In the genomic region with DNA sequence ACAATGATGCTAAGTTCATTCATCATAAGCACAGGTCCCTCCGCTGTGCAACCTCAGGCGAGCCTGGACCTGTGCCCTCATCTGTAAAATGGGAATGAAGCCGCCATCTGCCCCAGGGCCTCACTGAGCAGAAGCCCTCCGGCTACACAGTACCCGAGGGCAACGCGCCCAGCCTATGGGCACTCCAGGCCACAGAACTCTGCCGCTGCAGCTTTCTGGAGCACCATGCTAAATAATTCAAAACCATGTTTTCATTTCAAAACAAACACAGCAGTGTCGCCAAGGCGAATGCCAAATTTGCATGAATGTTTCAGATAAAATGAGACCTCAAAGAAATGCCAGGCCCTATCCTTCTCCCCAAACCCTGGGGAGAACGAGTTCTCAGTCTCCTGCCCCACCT, we compare ENCODE assay signal across 14 cellular contexts. TPM values are rescaled to one million over a fixed set of nuclear protein-coding genes. Genes with fewer than 3 reads are reported as not detected.
DNase-seq lines count a peak whose midpoint lies in the region; ATAC-seq and TF ChIP-seq lines count a peak whose summit lies in the region.
"Had no signal": no experiment of that assay in that cellular context is flagged by ENCODE, and none has a peak within 500 bp of the region (broad histone marks: within the 10 kb centered on the region; RNA-seq: fewer than 3 reads in every experiment).

No MANE protein-coding gene starts in this region.

- H3K4me3 ChIP-seq in muscle layer of colon (ENCODE audit: low read depth in 1 of 2, low read length in 2 of 2) (peak overlapping the region in 1 of 2 donors; percentile 13), body of pancreas (no peak overlapping the region)

- H3K27ac ChIP-seq in muscle layer of colon (ENCODE audit: low read depth, low read length) (peak overlapping the region; percentile 64), body of pancreas (peak overlapping the region in 1 of 4 donors; percentile 53)

- H3K27me3 Mint-ChIP-seq in activated naive CD8-positive, alpha-beta T cell: no peaks in the 10 kb centered on the region
- H3K27me3 Mint-ChIP-seq in activated naive CD8-positive, alpha-beta T cell treated with anti-CD3 and anti-CD28 coated beads, Interleukin-2, amount 50 U/mL, for 24 hours: no peaks in the 10 kb centered on the region
- peaks cover 6% of the 10 kb centered on the region for H3K27me3 Mint-ChIP-seq in brain
- H3K27me3 Mint-ChIP-seq in activated T-helper 17 cell treated with anti-CD3 and anti-CD28 coated beads, Interleukin-2, amount 50 U/mL, for 72 hours: no peaks in the 10 kb centered on the region
- H3K27me3 Mint-ChIP-seq: activated CD4-positive, alpha-beta T cell treated with anti-CD3 and anti-CD28 coated beads, Interleukin-2, amount 10 ng/mL, durations not matched to agents 7 days and 5 days had no signal

- H3K36me3 ChIP-seq in muscle layer of colon (ENCODE audit: insufficient read depth, low read length): no peaks in the 10 kb centered on the region
- no peaks in the 10 kb centered on the region for H3K36me3 ChIP-seq in body of pancreas (replicated peaks in 1 of 2; ENCODE audit: insufficient read depth in 1 of 2, low read depth in 2 of 2)

- 73 to 83% methylated on average over 9 to 11 of the region's 11 CpGs for WGBS in body of pancreas, 2 donors

- TF ChIP-seq POLR2A in body of pancreas (IDR thresholded peaks at IDR 0.05): no peak

- peak overlapping the region; percentile 53 for H3K4me3 Mint-ChIP-seq in activated naive CD8-positive, alpha-beta T cell
- no peak overlapping the region for H3K4me3 Mint-ChIP-seq in activated naive CD8-positive, alpha-beta T cell treated with anti-CD3 and anti-CD28 coated beads, Interleukin-2, amount 50 U/mL, for 24 hours
- peak overlapping the region in 4 of 5 experiments; percentile 66 to 98 (median 94) for H3K4me3 Mint-ChIP-seq in brain
- H3K4me3 Mint-ChIP-seq in activated T-helper 17 cell treated with anti-CD3 and anti-CD28 coated beads, Interleukin-2, amount 50 U/mL, for 72 hours: no peak overlapping the region
- H3K4me3 Mint-ChIP-seq: activated CD4-positive, alpha-beta T cell treated with anti-CD3 and anti-CD28 coated beads, Interleukin-2, amount 10 ng/mL, durations not matched to agents 7 days and 5 days had no signal

- peaks cover 39% of the 10 kb centered on the region for H3K4me1 Mint-ChIP-seq in activated naive CD8-positive, alpha-beta T cell (ENCODE audit: low read depth)
- peaks cover 37% of the 10 kb centered on the region for H3K4me1 Mint-ChIP-seq in activated naive CD8-positive, alpha-beta T cell treated with anti-CD3 and anti-CD28 coated beads, Interleukin-2, amount 50 U/mL, for 24 hours
- H3K4me1 Mint-ChIP-seq in brain: peaks cover 65% of the 10 kb centered on the region
- H3K4me1 Mint-ChIP-seq in activated T-helper 17 cell treated with anti-CD3 and anti-CD28 coated beads, Interleukin-2, amount 50 U/mL, for 72 hours: peaks cover 16% of the 10 kb centered on the region

- H3K36me3 Mint-ChIP-seq in activated naive CD8-positive, alpha-beta T cell: no peaks in the 10 kb centered on the region
- H3K36me3 Mint-ChIP-seq in activated naive CD8-positive, alpha-beta T cell treated with anti-CD3 and anti-CD28 coated beads, Interleukin-2, amount 50 U/mL, for 24 hours (ENCODE audit: low read depth): peaks cover 2% of the 10 kb centered on the region
- peaks cover 8% of the 10 kb centered on the region for H3K36me3 Mint-ChIP-seq in brain
- no peaks in the 10 kb centered on the region for H3K36me3 Mint-ChIP-seq in activated T-helper 17 cell treated with anti-CD3 and anti-CD28 coated beads, Interleukin-2, amount 50 U/mL, for 72 hours (ENCODE audit: low read depth)

- no peaks in the 10 kb centered on the region for H3K27me3 ChIP-seq in muscle layer of colon (ENCODE audit: control insufficient read depth in 1 of 2, insufficient read depth in 2 of 2, low read length in 2 of 2)
- no peaks in the 10 kb centered on the region for H3K27me3 ChIP-seq in body of pancreas

- H3K27ac Mint-ChIP-seq in activated naive CD8-positive, alpha-beta T cell: peak overlapping the region; percentile 28
- no peak overlapping the region for H3K27ac Mint-ChIP-seq in activated naive CD8-positive, alpha-beta T cell treated with anti-CD3 and anti-CD28 coated beads, Interleukin-2, amount 50 U/mL, for 24 hours
- peak overlapping the region; percentile 45 to 97 (median 85) for H3K27ac Mint-ChIP-seq in brain
- H3K27ac Mint-ChIP-seq in activated T-helper 17 cell treated with anti-CD3 and anti-CD28 coated beads, Interleukin-2, amount 50 U/mL, for 72 hours: no peak overlapping the region
- H3K27ac Mint-ChIP-seq: activated CD4-positive, alpha-beta T cell treated with anti-CD3 and anti-CD28 coated beads, Interleukin-2, amount 10 ng/mL, durations not matched to agents 7 days and 5 days had no signal

- no peak for DNase-seq in activated naive CD8-positive, alpha-beta T cell treated with anti-CD3 and anti-CD28 coated beads, Interleukin-2, amount 50 U/mL, for 24 hours
- no peak for DNase-seq in body of pancreas
- DNase-seq in SHP77 (lab: John Stamatoyannopoulos, UW): no peak
- no peak for DNase-seq in OCI-M1 (lab: John Stamatoyannopoulos, UW)
- DNase-seq: activated CD4-positive, alpha-beta T cell treated with anti-CD3 and anti-CD28 coated beads, Interleukin-2, amount 10 ng/mL, durations not matched to agents 7 days and 5 days; activated T-cell treated with anti-CD3 and anti-CD28 coated beads, Interleukin-2, amount 50 U/mL, for 1 hour; cortex of kidney; MM.1S; NCI-H2081 had no signal

- no peak for ATAC-seq in activated naive CD8-positive, alpha-beta T cell treated with anti-CD3 and anti-CD28 coated beads, Interleukin-2, amount 50 U/mL, for 24 hours
- no peak for ATAC-seq in body of pancreas
- ATAC-seq in activated T-helper 17 cell treated with anti-CD3 and anti-CD28 coated beads, Interleukin-2, amount 50 U/mL, for 72 hours (replicated peaks): no peak
- ATAC-seq: esophagus mucosa had no signal

- H3K4me1 ChIP-seq in muscle layer of colon (ENCODE audit: insufficient read depth, low read length) (peaks cover 61% of the 10 kb centered on the region), body of pancreas (peaks cover 51% of the 10 kb centered on the region)

- H3K9me3 Mint-ChIP-seq in activated naive CD8-positive, alpha-beta T cell (ENCODE audit: low read depth): no peaks in the 10 kb centered on the region
- no peaks in the 10 kb centered on the region for H3K9me3 Mint-ChIP-seq in activated naive CD8-positive, alpha-beta T cell treated with anti-CD3 and anti-CD28 coated beads, Interleukin-2, amount 50 U/mL, for 24 hours
- H3K9me3 Mint-ChIP-seq in brain: peaks cover 0 to 3% (median 0%) of the 10 kb centered on the region in 5 experiments
- H3K9me3 Mint-ChIP-seq in activated T-helper 17 cell treated with anti-CD3 and anti-CD28 coated beads, Interleukin-2, amount 50 U/mL, for 72 hours: no peaks in the 10 kb centered on the region
- H3K9me3 Mint-ChIP-seq: activated CD4-positive, alpha-beta T cell treated with anti-CD3 and anti-CD28 coated beads, Interleukin-2, amount 10 ng/mL, durations not matched to agents 7 days and 5 days had no signal

- no peak overlapping the region for H3K9ac ChIP-seq in muscle layer of colon (ENCODE audit: low read length)

- intact Hi-C loops in body of pancreas (cut with DNase I): no loop called here

- TF ChIP-seq CTCF in brain (conservative IDR thresholded peaks at IDR 0.05) (no peak), body of pancreas (IDR thresholded peaks at IDR 0.05) (no peak)

- H3K9me3 ChIP-seq in muscle layer of colon (ENCODE audit: low read length): no peaks in the 10 kb centered on the region
- no peaks in the 10 kb centered on the region for H3K9me3 ChIP-seq in body of pancreas

RNA-seq across cellular contexts. Expression of a gene that starts 4.0 kb away (rescaled TPM):
- polyA plus RNA-seq in brain (ENCODE audit: insufficient read depth, low read depth, low replicate concordance): 78.6 TPM
- 100 to 1,000 TPM in 1 of 2 donors, 10 to 100 TPM in 1; 53.7 to 397 TPM for total RNA-seq in body of pancreas
- 10 to 100 TPM; 72.8 to 87.8 TPM for total RNA-seq in activated T-helper 17 cell treated with anti-CD3 and anti-CD28 coated beads, Interleukin-2, amount 50 U/mL, for 72 hours

Comparison
In these comparisons a context has a peak if more than half of its experiments do, and no peak if none do; other contexts are left out.
1. H3K27ac Mint-ChIP-seq: peak in activated naive CD8-positive, alpha-beta T cell (single experiment) and brain (5 of 5); none in activated naive CD8-positive, alpha-beta T cell treated with anti-CD3 and anti-CD28 coated beads, Interleukin-2, amount 50 U/mL, for 24 hours (single experiment) and activated T-helper 17 cell treated with anti-CD3 and anti-CD28 coated beads, Interleukin-2, amount 50 U/mL, for 72 hours (single experiment).
2. H3K4me3 Mint-ChIP-seq: peak in activated naive CD8-positive, alpha-beta T cell (single experiment) and brain (4 of 5); none in activated naive CD8-positive, alpha-beta T cell treated with anti-CD3 and anti-CD28 coated beads, Interleukin-2, amount 50 U/mL, for 24 hours (single experiment) and activated T-helper 17 cell treated with anti-CD3 and anti-CD28 coated beads, Interleukin-2, amount 50 U/mL, for 72 hours (single experiment).